In the genomic region with DNA sequence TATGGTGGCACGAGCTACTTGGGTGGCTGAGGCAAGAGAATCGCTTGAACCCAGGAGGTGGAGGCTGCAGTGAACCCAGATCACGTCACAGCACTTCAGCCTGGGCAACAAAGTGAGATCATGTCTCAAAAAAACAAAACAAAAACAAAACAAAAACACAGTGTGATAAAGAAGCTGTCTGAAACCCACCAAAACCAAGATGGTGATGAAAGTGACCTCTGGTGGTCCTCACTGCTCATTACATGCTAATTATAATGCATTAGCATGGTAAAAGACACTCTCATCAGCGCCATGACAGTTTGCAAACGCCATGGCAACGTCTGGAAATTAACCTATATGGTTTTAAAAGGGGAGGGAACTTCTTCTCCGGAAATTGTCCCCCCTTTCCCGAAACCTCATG, we compare ENCODE assay signal across 1 cellular context.
TF ChIP-seq lines count a peak whose summit lies in the region.

No MANE protein-coding gene starts in this region.

TF ChIP-seq in HEK293, 187 proteins besides CTCF, POLR2A, EP300 and RAD21 (continued from another document):
- TF ChIP-seq, protein P1, sequence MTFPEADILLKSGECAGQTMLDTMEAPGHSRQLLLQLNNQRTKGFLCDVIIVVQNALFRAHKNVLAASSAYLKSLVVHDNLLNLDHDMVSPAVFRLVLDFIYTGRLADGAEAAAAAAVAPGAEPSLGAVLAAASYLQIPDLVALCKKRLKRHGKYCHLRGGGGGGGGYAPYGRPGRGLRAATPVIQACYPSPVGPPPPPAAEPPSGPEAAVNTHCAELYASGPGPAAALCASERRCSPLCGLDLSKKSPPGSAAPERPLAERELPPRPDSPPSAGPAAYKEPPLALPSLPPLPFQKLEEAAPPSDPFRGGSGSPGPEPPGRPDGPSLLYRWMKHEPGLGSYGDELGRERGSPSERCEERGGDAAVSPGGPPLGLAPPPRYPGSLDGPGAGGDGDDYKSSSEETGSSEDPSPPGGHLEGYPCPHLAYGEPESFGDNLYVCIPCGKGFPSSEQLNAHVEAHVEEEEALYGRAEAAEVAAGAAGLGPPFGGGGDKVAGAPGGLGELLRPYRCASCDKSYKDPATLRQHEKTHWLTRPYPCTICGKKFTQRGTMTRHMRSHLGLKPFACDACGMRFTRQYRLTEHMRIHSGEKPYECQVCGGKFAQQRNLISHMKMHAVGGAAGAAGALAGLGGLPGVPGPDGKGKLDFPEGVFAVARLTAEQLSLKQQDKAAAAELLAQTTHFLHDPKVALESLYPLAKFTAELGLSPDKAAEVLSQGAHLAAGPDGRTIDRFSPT (tag by site-specific recombination; IDR thresholded peaks at IDR 0.05), result 0 out of 2 replicates have a peak, but pooled peaks have one; percentile 12
- 0 out of 2 replicates have a peak, but pooled peaks have one; percentile 40 for TF ChIP-seq ZNF18 (tag by site-specific recombination; IDR thresholded peaks at IDR 0.05)
- TF ChIP-seq KLF16 (tag by site-specific recombination; IDR thresholded peaks at IDR 0.05), result 0 out of 2 replicates have a peak, but pooled peaks have one; percentile 34
- no peak for TF ChIP-seq ZNF157 (tag by site-specific recombination; IDR thresholded peaks at IDR 0.05)
- peak; percentile 9; the same call in 1 of the 2 replicates for TF ChIP-seq ZNF585B (tag by site-specific recombination; IDR thresholded peaks at IDR 0.05)
- TF ChIP-seq SP3 (tag by site-specific recombination; IDR thresholded peaks at IDR 0.05), result peak; percentile 35; the same call in 1 of the 2 replicates
- peak; percentile 38; the same call in 1 of the 2 replicates for TF ChIP-seq ZNF843 (tag by site-specific recombination; IDR thresholded peaks at IDR 0.05)
- no peak for TF ChIP-seq ZNF707 (tag by site-specific recombination; IDR thresholded peaks at IDR 0.05)
- TF ChIP-seq ZNF664 (tag by site-specific recombination; IDR thresholded peaks at IDR 0.05), result peak; percentile 66; the same call in 1 of the 2 replicates
- peak; percentile 64 for TF ChIP-seq KLF17 (tag by site-specific recombination; IDR thresholded peaks at IDR 0.05)
- TF ChIP-seq INSM2 (tag by site-specific recombination; IDR thresholded peaks at IDR 0.05), result peak; percentile 57; the same call in 1 of the 2 replicates
- TF ChIP-seq, protein P2, sequence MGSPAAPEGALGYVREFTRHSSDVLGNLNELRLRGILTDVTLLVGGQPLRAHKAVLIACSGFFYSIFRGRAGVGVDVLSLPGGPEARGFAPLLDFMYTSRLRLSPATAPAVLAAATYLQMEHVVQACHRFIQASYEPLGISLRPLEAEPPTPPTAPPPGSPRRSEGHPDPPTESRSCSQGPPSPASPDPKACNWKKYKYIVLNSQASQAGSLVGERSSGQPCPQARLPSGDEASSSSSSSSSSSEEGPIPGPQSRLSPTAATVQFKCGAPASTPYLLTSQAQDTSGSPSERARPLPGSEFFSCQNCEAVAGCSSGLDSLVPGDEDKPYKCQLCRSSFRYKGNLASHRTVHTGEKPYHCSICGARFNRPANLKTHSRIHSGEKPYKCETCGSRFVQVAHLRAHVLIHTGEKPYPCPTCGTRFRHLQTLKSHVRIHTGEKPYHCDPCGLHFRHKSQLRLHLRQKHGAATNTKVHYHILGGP (tag by site-specific recombination; IDR thresholded peaks at IDR 0.05), result no peak
- TF ChIP-seq ZNF121 (tag by site-specific recombination; IDR thresholded peaks at IDR 0.05), result peak; percentile 83
